ENCODE assay signal across 8 cellular contexts in genomic region chr13:44969858-44970484, GRCh38. TPM values are rescaled to one million over a fixed set of nuclear protein-coding genes. Genes with fewer than 3 reads are reported as not detected.
A peak's percentile ranks its signal among the peaks of the same experiment; 100 is the strongest.
DNase-seq lines count a peak whose midpoint lies in the region; ATAC-seq and TF ChIP-seq lines count a peak whose summit lies in the region.

No MANE protein-coding gene starts in this region.

- no peak for DNase-seq in BE2C
- peak; percentile 49 for DNase-seq in H7
- DNase-seq in NCI-H82 treated with DMSO at 0.1 percent for 48 hours (lab: John Stamatoyannopoulos, UW; ENCODE audit: unreplicated experiment), result peak; percentile 42
- DNase-seq in dorsolateral prefrontal cortex, result peak in 1 of 10 donors; percentile 12
- DNase-seq in mesenchymal stem cell, result peak; percentile 72
- DNase-seq in OCI-M2 (lab: John Stamatoyannopoulos, UW; ENCODE audit: unreplicated experiment), result no peak

- no peak overlapping the region for H3K4me3 ChIP-seq in BE2C (ENCODE audit: low read depth, low read length)
- no peak overlapping the region for H3K4me3 ChIP-seq in H7 (ENCODE audit: insufficient read depth, low read depth, low read length)
- peak overlapping the region in 1 of 59 donors; percentile 4 for H3K4me3 ChIP-seq in dorsolateral prefrontal cortex
- no peak overlapping the region for H3K4me3 ChIP-seq in mesenchymal stem cell (ENCODE audit: insufficient read depth in 1 of 2, low read depth in 1 of 2, low read length in 2 of 2)

- H3K27me3 ChIP-seq in BE2C, result no peaks in the 10 kb centered on the region
- H3K27me3 ChIP-seq in H7 (ENCODE audit: control insufficient read depth, insufficient read depth, low read length), result no peaks in the 10 kb centered on the region
- H3K27me3 ChIP-seq in dorsolateral prefrontal cortex, result no peaks in the 10 kb centered on the region
- H3K27me3 ChIP-seq in mesenchymal stem cell (ENCODE audit: control insufficient read depth in 1 of 2, insufficient read depth in 1 of 2, low read length in 2 of 2), result no peaks in the 10 kb centered on the region

- H3K79me1 ChIP-seq in mesenchymal stem cell (replicated peaks; ENCODE audit: low read length, poor library complexity, severe bottlenecking), result peaks cover 11% of the 10 kb centered on the region

- no peak overlapping the region for H2AK5ac ChIP-seq in mesenchymal stem cell (ENCODE audit: low read length, severe bottlenecking)

- no peak overlapping the region for H2BK5ac ChIP-seq in mesenchymal stem cell (ENCODE audit: low read depth, low read length, poor library complexity, severe bottlenecking)

- H3K18ac ChIP-seq in mesenchymal stem cell (ENCODE audit: low read depth in 1 of 2, low read length in 2 of 2), result no peak overlapping the region

- intact Hi-C loops in dorsolateral prefrontal cortex (cut with DNase I), result loop anchor here (2.0 to 10.0 kb wide), 8 partner anchors 53 to 1065 kb away; partner anchors contain the start of gene TSC22D1 (in 1 of the 2)

- no peak overlapping the region for H2AFZ ChIP-seq in mesenchymal stem cell (ENCODE audit: low read depth, low read length)

- no peak overlapping the region for H2BK120ac ChIP-seq in mesenchymal stem cell (ENCODE audit: low read depth, low read length)

- ATAC-seq in GM21390 (IDR thresholded peaks at IDR 0.05; ENCODE audit: unreplicated experiment) (no peak), GM18858 (IDR thresholded peaks at IDR 0.05; ENCODE audit: unreplicated experiment) (no peak)

- H2BK12ac ChIP-seq in mesenchymal stem cell (ENCODE audit: low read length in 2 of 2), result no peak overlapping the region

- H3K9ac ChIP-seq in mesenchymal stem cell (ENCODE audit: low read length), result peak overlapping the region; percentile 20

- no peak overlapping the region for H4K91ac ChIP-seq in mesenchymal stem cell (ENCODE audit: low read length)

- H3K4me1 ChIP-seq in BE2C, result no peaks in the 10 kb centered on the region
- no peaks in the 10 kb centered on the region for H3K4me1 ChIP-seq in mesenchymal stem cell (ENCODE audit: control insufficient read depth, insufficient read depth, low read depth, low read length)

- WGBS in mesenchymal stem cell, result 18% methylated on average over 1 of the region's 2 CpGs

- H3K36me3 ChIP-seq in BE2C (peaks cover 24% of the 10 kb centered on the region), H7 (replicated peaks; ENCODE audit: control insufficient read depth, insufficient read depth, low read length) (peaks cover 3% of the 10 kb centered on the region), mesenchymal stem cell (ENCODE audit: control insufficient read depth in 1 of 2, insufficient read depth in 2 of 2, low read depth in 1 of 2, low read length in 2 of 2) (peaks cover 7 to 15% of the 10 kb centered on the region in 2 experiments)

- no peak overlapping the region for H4K8ac ChIP-seq in mesenchymal stem cell (ENCODE audit: low read length)

- H3K14ac ChIP-seq in mesenchymal stem cell (ENCODE audit: low read length in 2 of 2), result no peak overlapping the region

- TF ChIP-seq CTCF in BE2C (IDR thresholded peaks at IDR 0.05; ENCODE audit: low read depth, low read length) (peak; percentile 85), dorsolateral prefrontal cortex (IDR thresholded peaks at IDR 0.05 in 54 of 56, conservative IDR thresholded peaks at IDR 0.05 in 2 of 56; ENCODE audit: low read depth in 1 of 56, partially characterized antibody in 56 of 56) (peak; percentile 71 to 97 (median 92))

- no peak overlapping the region for H3K4ac ChIP-seq in mesenchymal stem cell (ENCODE audit: low read depth in 1 of 2, low read length in 2 of 2)

- H3K4me2 ChIP-seq in mesenchymal stem cell (ENCODE audit: low read length, poor library complexity, severe bottlenecking), result peak overlapping the region; percentile 3

- H2BK15ac ChIP-seq in mesenchymal stem cell (ENCODE audit: low read depth, poor library complexity, severe bottlenecking), result no peak overlapping the region

- H3K27ac ChIP-seq in dorsolateral prefrontal cortex (peak overlapping the region in 37 of 59 donors; percentile 3 to 83 (median 42)), mesenchymal stem cell (ENCODE audit: low read length, poor library complexity, severe bottlenecking) (no peak overlapping the region)

- H3K23ac ChIP-seq in mesenchymal stem cell (ENCODE audit: low read length in 2 of 2), result no peak overlapping the region

- H3K9me3 ChIP-seq in BE2C (no peaks in the 10 kb centered on the region), mesenchymal stem cell (ENCODE audit: control insufficient read depth, low read length) (no peaks in the 10 kb centered on the region)

RNA-seq across cellular contexts. Expression of gene NUFIP1, which starts 19.3 kb away (rescaled TPM):
- polyA plus RNA-seq in BE2C (2012; ENCODE audit: insufficient read depth, insufficient read length, low read depth), result 10.1 TPM
- total RNA-seq in H7 (2014; rRNA removed; shearing (Covaris generic)), result 10.9 and 14.0 TPM in 2 replicates
- 10 to 100 TPM in 1 of 120 experiments, 1 to 10 TPM in 119; 3.6 to 10.1 (median 6.9) TPM for total RNA-seq in dorsolateral prefrontal cortex
- 6.0 TPM for polyA plus RNA-seq in mesenchymal stem cell (2013, experiment 1 of 2)
- 6.7 TPM for polyA plus RNA-seq in mesenchymal stem cell (2013, experiment 2 of 2)

RNA-seq across cellular contexts. Expression of gene GPALPP1, which starts 19.4 kb away (rescaled TPM):
- 16.7 TPM for polyA plus RNA-seq in BE2C (2012; ENCODE audit: insufficient read depth, insufficient read length, low read depth)
- 25.7 and 28.7 TPM in 2 replicates for total RNA-seq in H7 (2014; rRNA removed; shearing (Covaris generic))
- 10 to 100 TPM; 33.6 to 63.8 (median 48.2) TPM for total RNA-seq in dorsolateral prefrontal cortex
- polyA plus RNA-seq in mesenchymal stem cell (2013, experiment 1 of 2), result 20.6 TPM
- 19.8 TPM for polyA plus RNA-seq in mesenchymal stem cell (2013, experiment 2 of 2)

Comparison
In these comparisons a context has a peak if more than half of its experiments do, and no peak if none do; other contexts are left out.
1. DNase-seq: peak in H7 (single experiment), NCI-H82 treated with DMSO at 0.1 percent for 48 hours (single experiment) and mesenchymal stem cell (single experiment); none in BE2C (single experiment) and OCI-M2 (single experiment).